Comparison of ENCODE assay signal across 8 cellular contexts in genomic region chr9:129835128-129835859, GRCh38. TPM values are rescaled to one million over a fixed set of nuclear protein-coding genes. Genes with fewer than 3 reads are reported as not detected.
DNase-seq lines count a peak whose midpoint lies in the region; ATAC-seq lines count a peak whose summit lies in the region.

TSS of gene C9orf78 (minus strand) at chr9:129835275. CDS start at chr9:129835221, 54 bp downstream.
TSS of gene USP20 (plus strand) at chr9:129835458. CDS start at chr9:129852556, 17,098 bp downstream.

- H3K4me2 ChIP-seq in BLaER1 treated with 17β-estradiol and CSF1 and Interleukin-3, amounts not matched to agents 10 nM and 100 nM = peak within 1 kb of the TSS; percentile 94 to 99 (median 98)

- DNase-seq in NCI-H748 (lab: John Stamatoyannopoulos, UW; ENCODE audit: unreplicated experiment) (peak; percentile 98), cortex of kidney (lab: John Stamatoyannopoulos, UW) (peak; percentile 45), left lobe of liver (ENCODE audit: low spot score) (peak; percentile 97)
- peak; percentile 97 for DNase-seq in activated CD4-positive, alpha-beta T cell treated with anti-CD3 and anti-CD28 coated beads, Interleukin-2, amount 50 U/mL, for 1 hour
- peak; percentile 97 to 98 for DNase-seq in stimulated activated CD4-positive, alpha-beta T cell treated with anti-CD3 and anti-CD28 coated beads, Interleukin-2, amount 100 ng/mL, for 24 hours

- ATAC-seq in GM19372 (IDR thresholded peaks at IDR 0.05; ENCODE audit: low read depth, unreplicated experiment) (peak; percentile 91), HG03521 (IDR thresholded peaks at IDR 0.05; ENCODE audit: unreplicated experiment) (peak; percentile 93), left lobe of liver (peak; percentile 98)

- H3K36me3 ChIP-seq in BLaER1 treated with 17β-estradiol and CSF1 and Interleukin-3, amounts not matched to agents 10 nM and 100 nM = peaks cover 32 to 36% (median 33%) of the 10 kb centered on the region in 11 experiments

- H3K9ac ChIP-seq in BLaER1 treated with 17β-estradiol and CSF1 and Interleukin-3, amounts not matched to agents 10 nM and 100 nM = peak within 1 kb of the TSS; percentile 75 to 89 (median 86)

- peak within 1 kb of the TSS; percentile 55 to 86 (median 80); a peak in 21 of 22 replicates for H3K27ac ChIP-seq in BLaER1 treated with 17β-estradiol and CSF1 and Interleukin-3, amounts not matched to agents 10 nM and 100 nM

- H4K20me1 ChIP-seq in BLaER1 treated with 17β-estradiol and CSF1 and Interleukin-3, amounts not matched to agents 10 nM and 100 nM = peaks cover 12 to 58% (median 31%) of the 10 kb centered on the region in 11 experiments; a peak in 15 of 22 replicates

- peak within 1 kb of the TSS; percentile 70 to 97 (median 90) for H3K4me3 ChIP-seq in BLaER1 treated with 17β-estradiol and CSF1 and Interleukin-3, amounts not matched to agents 10 nM and 100 nM

- H3K27me3 ChIP-seq in BLaER1 treated with 17β-estradiol and CSF1 and Interleukin-3, amounts not matched to agents 10 nM and 100 nM = no peaks in the 10 kb centered on the region

- H3K4me1 ChIP-seq in BLaER1 treated with 17β-estradiol and CSF1 and Interleukin-3, amounts not matched to agents 10 nM and 100 nM = peaks cover 43 to 51% (median 46%) of the 10 kb centered on the region in 10 experiments

- H3K9me3 ChIP-seq in BLaER1 treated with 17β-estradiol and CSF1 and Interleukin-3, amounts not matched to agents 10 nM and 100 nM (replicated peaks in 1 of 11) = no peaks in the 10 kb centered on the region

RNA-seq across cellular contexts. Expression of gene C9orf78, which starts in this region (rescaled TPM):
- 27.7 TPM for total RNA-seq in left lobe of liver

RNA-seq across cellular contexts. Expression of gene USP20, which starts in this region (rescaled TPM):
- 16.7 TPM for total RNA-seq in left lobe of liver

Comparison
In these comparisons a context has a peak if more than half of its experiments do, and no peak if none do; other contexts are left out.
1. Peak in every context shown above with its lines: DNase-seq, ATAC-seq, H3K4me3 ChIP-seq and H3K27ac ChIP-seq.
2. DNase-seq: peak in every context shown above with its lines; median percentile 98 in NCI-H748; 98 in stimulated activated CD4-positive, alpha-beta T cell treated with anti-CD3 and anti-CD28 coated beads, Interleukin-2, amount 100 ng/mL, for 24 hours; 97 in activated CD4-positive, alpha-beta T cell treated with anti-CD3 and anti-CD28 coated beads, Interleukin-2, amount 50 U/mL, for 1 hour; 97 in left lobe of liver; 45 in cortex of kidney.